ENCODE assay signal across 8 cellular contexts in genomic region chr1:223683586-223684487, GRCh38. TPM values are rescaled to one million over a fixed set of nuclear protein-coding genes. Genes with fewer than 3 reads are reported as not detected.
A peak's percentile ranks its signal among the peaks of the same experiment; 100 is the strongest.
DNase-seq lines count a peak whose midpoint lies in the region; ATAC-seq and TF ChIP-seq lines count a peak whose summit lies in the region.

No MANE protein-coding gene starts in this region.

- H3K9me3 Mint-ChIP-seq in activated B cell treated with CpG ODN at 0.5 μM for 24 hours, result peaks cover 2% of the 10 kb centered on the region
- peaks cover 4% of the 10 kb centered on the region for H3K9me3 Mint-ChIP-seq in stimulated activated memory B cell treated with anti-CD40 and anti-IgM and Interleukin-4, amounts not matched to agents 10 μg/mL and 1 μg/mL and 100 μg/mL, for 72 hours

- H2BK12ac ChIP-seq in mesenchymal stem cell (ENCODE audit: low read length in 2 of 2), result no peak overlapping the region

- H3K4me3 ChIP-seq in AG04450 (ENCODE audit: low read depth, low read length), result no peak overlapping the region
- H3K4me3 ChIP-seq in colonic mucosa, result no peak overlapping the region
- no peak overlapping the region for H3K4me3 ChIP-seq in mesenchymal stem cell (ENCODE audit: insufficient read depth in 1 of 2, low read depth in 1 of 2, low read length in 2 of 2)

- WGBS in mesenchymal stem cell, result 65% methylated on average over 9 of the region's 9 CpGs

- no peak overlapping the region for H2BK120ac ChIP-seq in mesenchymal stem cell (ENCODE audit: low read depth, low read length)

- no peak overlapping the region for H2BK15ac ChIP-seq in mesenchymal stem cell (ENCODE audit: low read depth, poor library complexity, severe bottlenecking)

- H2AFZ ChIP-seq in mesenchymal stem cell (ENCODE audit: low read depth, low read length), result no peak overlapping the region

- H3K4me3 Mint-ChIP-seq in activated B cell treated with CpG ODN at 0.5 μM for 24 hours, result no peak overlapping the region
- no peak overlapping the region for H3K4me3 Mint-ChIP-seq in stimulated activated memory B cell treated with anti-CD40 and anti-IgM and Interleukin-4, amounts not matched to agents 10 μg/mL and 1 μg/mL and 100 μg/mL, for 72 hours

- no peak overlapping the region for H4K8ac ChIP-seq in mesenchymal stem cell (ENCODE audit: low read length)

- intact Hi-C loops in activated B cell treated with CpG ODN at 0.5 μM for 24 hours (cut with micrococcal nuclease), result loop anchor here (1.0 to 5.0 kb wide), 2 partner anchors 551 to 892 kb away; no protein-coding TSS in a partner anchor
- intact Hi-C loops in colonic mucosa (cut with DNase I), result loop anchor here (2.0 to 5.0 kb wide), 2 partner anchors 152 to 551 kb away; no protein-coding TSS in a partner anchor

- POLR2A ChIA-PET in AG04450 (lab: Yijun Ruan, JAX), result no interaction called here
- POLR2A ChIA-PET in activated B cell treated with CpG ODN at 0.5 μM for 24 hours (lab: Charles Lee), result no interaction called here

- H3K36me3 Mint-ChIP-seq in activated B cell treated with CpG ODN at 0.5 μM for 24 hours (ENCODE audit: low read depth), result no peaks in the 10 kb centered on the region
- peaks cover 6% of the 10 kb centered on the region for H3K36me3 Mint-ChIP-seq in stimulated activated memory B cell treated with anti-CD40 and anti-IgM and Interleukin-4, amounts not matched to agents 10 μg/mL and 1 μg/mL and 100 μg/mL, for 72 hours

- no peaks in the 10 kb centered on the region for H3K4me1 Mint-ChIP-seq in activated B cell treated with CpG ODN at 0.5 μM for 24 hours
- peaks cover 4% of the 10 kb centered on the region for H3K4me1 Mint-ChIP-seq in stimulated activated memory B cell treated with anti-CD40 and anti-IgM and Interleukin-4, amounts not matched to agents 10 μg/mL and 1 μg/mL and 100 μg/mL, for 72 hours

- no peak overlapping the region for H3K4me2 ChIP-seq in mesenchymal stem cell (ENCODE audit: low read length, poor library complexity, severe bottlenecking)

- H2BK5ac ChIP-seq in mesenchymal stem cell (ENCODE audit: low read depth, low read length, poor library complexity, severe bottlenecking), result no peak overlapping the region

- no peak overlapping the region for H3K4ac ChIP-seq in mesenchymal stem cell (ENCODE audit: low read depth in 1 of 2, low read length in 2 of 2)

- no peak overlapping the region for H4K91ac ChIP-seq in mesenchymal stem cell (ENCODE audit: low read length)

- no peak overlapping the region for H3K23ac ChIP-seq in mesenchymal stem cell (ENCODE audit: low read length in 2 of 2)

- no peak overlapping the region for H3K14ac ChIP-seq in mesenchymal stem cell (ENCODE audit: low read length in 2 of 2)

- H3K27ac ChIP-seq in AG04450 (ENCODE audit: low read depth, low read length) (no peak overlapping the region), colonic mucosa (no peak overlapping the region), mesenchymal stem cell (ENCODE audit: low read length, poor library complexity, severe bottlenecking) (no peak overlapping the region)

- DNase-seq in AG04450 (ENCODE audit: low read depth, low spot score), result no peak
- DNase-seq in NCI-H2107 treated with DMSO at 0.1 percent for 48 hours (lab: John Stamatoyannopoulos, UW; ENCODE audit: unreplicated experiment), result peak; percentile 87
- peak; percentile 20 for DNase-seq in activated B cell treated with CpG ODN at 0.5 μM for 24 hours
- peak; percentile 76 for DNase-seq in colonic mucosa
- peak; percentile 34 for DNase-seq in mesenchymal stem cell
- no peak for DNase-seq in GM19238 (ENCODE audit: insufficient read length, low spot score)

- H3K9ac ChIP-seq in colonic mucosa (ENCODE audit: low read depth in 2 of 2, low read length in 2 of 2) (no peak overlapping the region), mesenchymal stem cell (ENCODE audit: low read length) (no peak overlapping the region)

- no peak overlapping the region for H3K18ac ChIP-seq in mesenchymal stem cell (ENCODE audit: low read depth in 1 of 2, low read length in 2 of 2)

- H3K4me1 ChIP-seq in colonic mucosa, result no peaks in the 10 kb centered on the region
- peaks cover 4% of the 10 kb centered on the region for H3K4me1 ChIP-seq in mesenchymal stem cell (ENCODE audit: control insufficient read depth, insufficient read depth, low read depth, low read length)

- H3K36me3 ChIP-seq in colonic mucosa (no peaks in the 10 kb centered on the region), mesenchymal stem cell (ENCODE audit: control insufficient read depth in 1 of 2, insufficient read depth in 2 of 2, low read depth in 1 of 2, low read length in 2 of 2) (no peaks in the 10 kb centered on the region)

- H3K27ac Mint-ChIP-seq in activated B cell treated with CpG ODN at 0.5 μM for 24 hours, result no peak overlapping the region
- H3K27ac Mint-ChIP-seq in stimulated activated memory B cell treated with anti-CD40 and anti-IgM and Interleukin-4, amounts not matched to agents 10 μg/mL and 1 μg/mL and 100 μg/mL, for 72 hours, result no peak overlapping the region

- peak; percentile 57 for ATAC-seq in GM18907 (IDR thresholded peaks at IDR 0.05; ENCODE audit: unreplicated experiment)
- ATAC-seq in activated B cell treated with CpG ODN at 0.5 μM for 24 hours (ENCODE audit: low read depth), result peak; percentile 47
- peak; percentile 50 for ATAC-seq in stimulated activated memory B cell treated with anti-CD40 and anti-IgM and Interleukin-4, amounts not matched to agents 10 μg/mL and 1 μg/mL and 100 μg/mL, for 72 hours

- H3K79me1 ChIP-seq in mesenchymal stem cell (replicated peaks; ENCODE audit: low read length, poor library complexity, severe bottlenecking), result no peaks in the 10 kb centered on the region

- peaks cover 10% of the 10 kb centered on the region for H3K27me3 Mint-ChIP-seq in activated B cell treated with CpG ODN at 0.5 μM for 24 hours
- peaks cover 51% of the 10 kb centered on the region for H3K27me3 Mint-ChIP-seq in stimulated activated memory B cell treated with anti-CD40 and anti-IgM and Interleukin-4, amounts not matched to agents 10 μg/mL and 1 μg/mL and 100 μg/mL, for 72 hours

- TF ChIP-seq CTCF in AG04450 (IDR thresholded peaks at IDR 0.05; ENCODE audit: low read depth, low read length), result peak; percentile 79
- no peak for TF ChIP-seq CTCF in activated B cell treated with CpG ODN at 0.5 μM for 24 hours (IDR thresholded peaks at IDR 0.05)
- TF ChIP-seq CTCF in colonic mucosa (IDR thresholded peaks at IDR 0.05), result peak; percentile 60

- H3K9me3 ChIP-seq in AG04450 (ENCODE audit: control insufficient read depth, insufficient read depth, low read length) (no peaks in the 10 kb centered on the region), colonic mucosa (no peaks in the 10 kb centered on the region), mesenchymal stem cell (ENCODE audit: control insufficient read depth, low read length) (no peaks in the 10 kb centered on the region)

- CTCF ChIA-PET in AG04450 (lab: Charles Lee), result interaction anchor here (0.8 to 12.9 kb wide), 14 partner anchors 9 to 891 kb away, joined by 3 to 225 read pairs (median 4); no protein-coding TSS in a partner anchor
- CTCF ChIA-PET in activated B cell treated with CpG ODN at 0.5 μM for 24 hours (lab: Charles Lee), result interaction anchor here (1.1 to 4.8 kb wide), 6 partner anchors 15 to 559 kb away, joined by 3 to 31 read pairs (median 4); partner anchors contain the start of gene TLR5

- no peak overlapping the region for H2AK5ac ChIP-seq in mesenchymal stem cell (ENCODE audit: low read length, severe bottlenecking)

- peaks cover 17% of the 10 kb centered on the region for H3K27me3 ChIP-seq in AG04450 (ENCODE audit: control insufficient read depth, insufficient read depth, low read length)
- H3K27me3 ChIP-seq in colonic mucosa, result no peaks in the 10 kb centered on the region
- H3K27me3 ChIP-seq in mesenchymal stem cell (ENCODE audit: control insufficient read depth in 1 of 2, insufficient read depth in 1 of 2, low read length in 2 of 2), result peaks cover 13 to 31% of the 10 kb centered on the region in 2 experiments

RNA-seq across cellular contexts. Expression of gene CAPN8, which starts 18.3 kb away (rescaled TPM):
- not detected in 2 replicates for polyA plus RNA-seq in AG04450 (2011; rRNA removed)
- polyA minus RNA-seq in AG04450 (2011; rRNA and poly(A)+ RNA removed), result not detected in 2 replicates
- not detected in 2 replicates for total RNA-seq in activated B cell treated with CpG ODN at 0.5 μM for 24 hours
- total RNA-seq in colonic mucosa, result 100 to 1,000 TPM in 1 of 2 donors, 10 to 100 TPM in 1; 52.6 to 102 TPM
- not detected for polyA plus RNA-seq in mesenchymal stem cell (2013, experiment 1 of 2)
- 0.08 TPM for polyA plus RNA-seq in mesenchymal stem cell (2013, experiment 2 of 2)

RNA-seq across cellular contexts. Expression of gene CAPN2, which starts 28.5 kb away (rescaled TPM):
- polyA plus RNA-seq in AG04450 (2011; rRNA removed), result 417 and 433 TPM in 2 replicates
- polyA minus RNA-seq in AG04450 (2011; rRNA and poly(A)+ RNA removed), result 355 and 396 TPM in 2 replicates
- total RNA-seq in activated B cell treated with CpG ODN at 0.5 μM for 24 hours, result 50.7 and 62.6 TPM in 2 replicates
- 100 to 1,000 TPM; 197 to 323 TPM for total RNA-seq in colonic mucosa
- 247 TPM for polyA plus RNA-seq in mesenchymal stem cell (2013, experiment 1 of 2)
- polyA plus RNA-seq in mesenchymal stem cell (2013, experiment 2 of 2), result 249 TPM

Comparison
In these comparisons a context has a peak if more than half of its experiments do, and no peak if none do; other contexts are left out.
1. DNase-seq: peak in NCI-H2107 treated with DMSO at 0.1 percent for 48 hours (single experiment), activated B cell treated with CpG ODN at 0.5 μM for 24 hours (single experiment), colonic mucosa (single experiment) and mesenchymal stem cell (single experiment); none in AG04450 (single experiment) and GM19238 (single experiment).
2. RNA of gene CAPN8, which starts 18.3 kb away (total RNA-seq): 52.6 to 102 TPM in colonic mucosa; not detected in activated B cell treated with CpG ODN at 0.5 μM for 24 hours; every median in the first group is over 10 times any median in the second.
3. Peak in every context shown above with its lines, with median percentiles within 50 percentile points of each other: ATAC-seq.